19 cellular contexts compared by ENCODE assay signal in the genomic region with DNA sequence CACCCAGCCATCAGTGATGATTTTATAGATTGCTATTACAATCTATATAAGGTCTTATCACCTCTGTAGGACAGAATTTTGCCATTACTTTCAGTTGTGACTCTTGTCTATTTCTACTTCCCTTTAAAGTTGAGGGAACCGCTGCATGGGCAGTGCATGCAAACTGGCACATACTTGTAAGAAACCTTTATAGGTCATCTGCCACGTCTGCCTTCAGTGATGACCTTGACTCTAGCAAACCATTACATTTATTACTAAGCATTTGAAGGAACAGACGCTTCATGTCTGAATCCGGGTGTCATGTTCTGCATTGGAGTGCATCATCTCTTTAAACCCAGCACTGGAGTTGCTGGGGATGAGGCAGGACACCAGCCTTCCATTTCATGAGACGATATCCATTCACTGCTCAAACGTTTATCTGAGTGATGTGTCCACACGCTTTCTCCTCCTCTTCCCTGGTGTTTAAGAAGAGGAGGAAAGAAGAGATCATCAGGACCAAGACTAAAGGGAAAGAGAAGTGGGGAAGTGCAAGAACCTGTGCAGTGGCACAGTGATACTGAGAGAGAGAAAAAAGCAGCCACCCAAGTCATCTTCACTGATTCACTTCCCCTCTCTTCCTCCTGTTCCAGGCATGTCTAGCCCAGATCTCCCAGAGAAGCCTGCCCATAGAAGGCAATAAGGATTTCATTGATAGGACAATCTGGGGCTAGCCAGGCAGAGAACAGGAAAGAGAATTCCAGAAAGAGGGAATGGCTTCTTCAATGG.
"Had no signal": no experiment of that assay in that cellular context is flagged by ENCODE, and none has a peak within 500 bp of the region (broad histone marks: within the 10 kb centered on the region; RNA-seq: fewer than 3 reads in every experiment).

No MANE protein-coding gene starts in this region.

- H3K27ac Mint-ChIP-seq: activated CD8-positive, alpha-beta T cell treated with anti-CD3 and anti-CD28 coated beads, Interleukin-2, amount 10 ng/mL, durations not matched to agents 7 days and 5 days; natural killer cell; progenitor cell of endocrine pancreas had no signal

- H3K27ac ChIP-seq: adrenal gland, coronary artery, right atrium auricular region, skin epidermis, upper lobe of left lung had no signal

- H3K4me3 ChIP-seq: adrenal gland, coronary artery, right atrium auricular region, skin epidermis, upper lobe of left lung had no signal

- H3K4me1 ChIP-seq: right atrium auricular region had no signal

- H3K27me3 ChIP-seq: adrenal gland, right atrium auricular region, upper lobe of left lung had no signal

- H3K9me3 ChIP-seq: adrenal gland, right atrium auricular region, upper lobe of left lung had no signal

- H3K4me3 Mint-ChIP-seq: activated CD8-positive, alpha-beta T cell treated with anti-CD3 and anti-CD28 coated beads, Interleukin-2, amount 10 ng/mL, durations not matched to agents 7 days and 5 days; natural killer cell had no signal

- ATAC-seq: activated CD8-positive, alpha-beta T cell treated with anti-CD3 and anti-CD28 coated beads, Interleukin-2, amount 10 ng/mL, durations not matched to agents 7 days and 5 days; left ventricle myocardium superior had no signal

- H3K27me3 Mint-ChIP-seq: progenitor cell of endocrine pancreas; stimulated activated naive CD8-positive, alpha-beta T cell treated with anti-CD3 and anti-CD28 coated beads, Interleukin-15, Interleukin-2, amounts not matched to agents 100 ng/mL and 50 ng/mL, for 24 hours had no signal

- H3K36me3 Mint-ChIP-seq: natural killer cell had no signal

- DNase-seq: activated CD4-positive, alpha-beta T cell treated with anti-CD3 and anti-CD28 coated beads for 48 hours; activated CD8-positive, alpha-beta memory T cell treated with anti-CD3 and anti-CD28 coated beads, Interleukin-2, amount 50 U/mL, for 4 hours; activated CD8-positive, alpha-beta T cell treated with anti-CD3 and anti-CD28 coated beads, Interleukin-2, amount 10 ng/mL, durations not matched to agents 7 days and 5 days; adrenal gland; effector CD4-positive, alpha-beta T cell; foreskin melanocyte; kidney glomerular epithelial cell; left ventricle myocardium superior; mesenchymal stem cell; natural killer cell; nucleus accumbens; stimulated activated CD4-positive, alpha-beta T cell treated with anti-CD3 and anti-CD28 coated beads, Interleukin-4, amount 100 ng/mL, for 24 hours; T-helper 2 cell; upper lobe of left lung had no signal

- H3K9me3 Mint-ChIP-seq: natural killer cell; stimulated activated naive CD8-positive, alpha-beta T cell treated with anti-CD3 and anti-CD28 coated beads, Interleukin-15, Interleukin-2, amounts not matched to agents 100 ng/mL and 50 ng/mL, for 24 hours had no signal
